ENCODE assay signal across 25 cellular contexts in genomic region chr6:131001945-131002661, GRCh38.
DNase-seq lines count a peak whose midpoint lies in the region; ATAC-seq and TF ChIP-seq lines count a peak whose summit lies in the region.
"Had no signal": no experiment of that assay in that cellular context is flagged by ENCODE, and none has a peak within 500 bp of the region (broad histone marks: within the 10 kb centered on the region; RNA-seq: fewer than 3 reads in every experiment).

No MANE protein-coding gene starts in this region.

- ATAC-seq in heart left ventricle (peak in 2 of 4 donors; percentile 12 to 29), heart right ventricle (no peak), mucosa of descending colon (peak; percentile 48)
- ATAC-seq: SK-N-SH treated with all-trans-retinoic acid at 6 μM for 48 hours had no signal

- H3K9me3 ChIP-seq in heart left ventricle (peaks cover 0 to 6% (median 2%) of the 10 kb centered on the region in 12 donors), heart right ventricle (peaks cover 0 to 9% (median 1%) of the 10 kb centered on the region in 11 donors), mucosa of descending colon (peaks cover 2% of the 10 kb centered on the region), thymus (ENCODE audit: control insufficient read depth) (no peaks in the 10 kb centered on the region)
- H3K9me3 ChIP-seq: testis had no signal

- no peak overlapping the region for H3K27ac Mint-ChIP-seq in glutamatergic neuron (ENCODE audit: unreplicated experiment)
- H3K27ac Mint-ChIP-seq: activated CD4-positive, alpha-beta T cell treated with anti-CD3 and anti-CD28 coated beads, Interleukin-2, amount 10 ng/mL, durations not matched to agents 7 days and 5 days; activated naive CD4-positive, alpha-beta T cell treated with anti-CD3 and anti-CD28 coated beads, Interleukin-2, amount 50 U/mL, for 24 hours; activated T-cell treated with anti-CD3 and anti-CD28 coated beads, Interleukin-2, amount 50 U/mL, for 24 hours; CD14-positive monocyte; endodermal cell had no signal

- no peak for TF ChIP-seq POLR2A in heart left ventricle (IDR thresholded peaks at IDR 0.05)

- no peaks in the 10 kb centered on the region for H3K36me3 ChIP-seq in heart left ventricle
- no peaks in the 10 kb centered on the region for H3K36me3 ChIP-seq in heart right ventricle
- no peaks in the 10 kb centered on the region for H3K36me3 ChIP-seq in mucosa of descending colon (ENCODE audit: low read depth)
- no peaks in the 10 kb centered on the region for H3K36me3 ChIP-seq in thymus (ENCODE audit: control insufficient read depth, insufficient read depth)

- H3K9me3 Mint-ChIP-seq in glutamatergic neuron (ENCODE audit: unreplicated experiment): peaks cover 2% of the 10 kb centered on the region

- H3K27me3 Mint-ChIP-seq in glutamatergic neuron (ENCODE audit: unreplicated experiment): peaks cover 2% of the 10 kb centered on the region
- H3K27me3 Mint-ChIP-seq: activated CD4-positive, alpha-beta T cell treated with anti-CD3 and anti-CD28 coated beads, Interleukin-2, amount 10 ng/mL, durations not matched to agents 7 days and 5 days; activated naive CD4-positive, alpha-beta T cell treated with anti-CD3 and anti-CD28 coated beads, Interleukin-2, amount 50 U/mL, for 24 hours; activated T-cell treated with anti-CD3 and anti-CD28 coated beads, Interleukin-2, amount 50 U/mL, for 24 hours had no signal

- WGBS in heart left ventricle, 4 donors: 54 to 67% (median 57%) methylated on average over 8 of the region's 8 CpGs
- WGBS in heart right ventricle, 2 donors: 53 to 61% methylated on average over 8 of the region's 8 CpGs
- WGBS in thymus: 88% methylated on average over 8 of the region's 8 CpGs

- peaks cover 7% of the 10 kb centered on the region for H3K36me3 Mint-ChIP-seq in glutamatergic neuron (ENCODE audit: unreplicated experiment)

- H3K4me3 Mint-ChIP-seq in glutamatergic neuron (ENCODE audit: unreplicated experiment): no peak overlapping the region
- H3K4me3 Mint-ChIP-seq: activated CD4-positive, alpha-beta T cell treated with anti-CD3 and anti-CD28 coated beads, Interleukin-2, amount 10 ng/mL, durations not matched to agents 7 days and 5 days; activated naive CD4-positive, alpha-beta T cell treated with anti-CD3 and anti-CD28 coated beads, Interleukin-2, amount 50 U/mL, for 24 hours; activated T-cell treated with anti-CD3 and anti-CD28 coated beads, Interleukin-2, amount 50 U/mL, for 24 hours; CD14-positive monocyte; central memory CD8-positive, alpha-beta T cell; endodermal cell; nephron progenitor cell had no signal

- H3K4me3 ChIP-seq in heart left ventricle: peak overlapping the region in 1 of 12 donors; percentile 32
- H3K4me3 ChIP-seq in heart right ventricle: no peak overlapping the region
- H3K4me3 ChIP-seq in cardiac fibroblast (replicated peaks in 1 of 2; ENCODE audit: low read depth in 2 of 2, low read length in 2 of 2): no peak overlapping the region
- H3K4me3 ChIP-seq in mucosa of descending colon: no peak overlapping the region
- H3K4me3 ChIP-seq in thymus (ENCODE audit: low read length): no peak overlapping the region
- H3K4me3 ChIP-seq: lung, testis had no signal

- H3K27ac ChIP-seq in heart left ventricle: peak overlapping the region in 7 of 12 donors; percentile 2 to 51 (median 33)
- peak overlapping the region in 4 of 10 donors; percentile 11 to 58 (median 32) for H3K27ac ChIP-seq in heart right ventricle
- peak overlapping the region; percentile 21 for H3K27ac ChIP-seq in thymus (ENCODE audit: low read depth)
- H3K27ac ChIP-seq: KMS-11 had no signal

- TF ChIP-seq CTCF in heart left ventricle (IDR thresholded peaks at IDR 0.05): no peak
- no peak for TF ChIP-seq CTCF in heart right ventricle (IDR thresholded peaks at IDR 0.05)
- TF ChIP-seq CTCF in cardiac fibroblast (IDR thresholded peaks at IDR 0.05; ENCODE audit: low read depth, low read length): no peak
- no peak for TF ChIP-seq CTCF in mucosa of descending colon (IDR thresholded peaks at IDR 0.05)
- no peak for TF ChIP-seq CTCF in glutamatergic neuron (IDR thresholded peaks at IDR 0.05; ENCODE audit: partially characterized antibody, unreplicated experiment)

- H3K27me3 ChIP-seq in heart left ventricle (no peaks in the 10 kb centered on the region), heart right ventricle (no peaks in the 10 kb centered on the region), thymus (ENCODE audit: control insufficient read depth, insufficient read depth) (no peaks in the 10 kb centered on the region)
- H3K27me3 ChIP-seq: testis had no signal

- peaks cover 0 to 64% (median 25%) of the 10 kb centered on the region in 12 donors for H3K4me1 ChIP-seq in heart left ventricle
- H3K4me1 ChIP-seq in heart right ventricle: peaks cover 0 to 82% (median 40%) of the 10 kb centered on the region in 9 donors
- no peaks in the 10 kb centered on the region for H3K4me1 ChIP-seq in mucosa of descending colon (ENCODE audit: low read depth)
- no peaks in the 10 kb centered on the region for H3K4me1 ChIP-seq in thymus (ENCODE audit: control insufficient read depth, insufficient read depth, low read length)

- no peak for DNase-seq in heart left ventricle
- DNase-seq in heart right ventricle: no peak
- DNase-seq in cardiac fibroblast (ENCODE audit: low read depth in 2 of 2): peak; percentile 27 to 42
- DNase-seq in mucosa of descending colon: no peak
- no peak for DNase-seq in activated naive CD4-positive, alpha-beta T cell treated with anti-CD3 and anti-CD28 coated beads, Interleukin-2, amount 50 U/mL, for 16 hours
- no peak for DNase-seq in activated T-cell treated with anti-CD3 and anti-CD28 coated beads, Interleukin-2, amount 50 U/mL, for 1 hour
- DNase-seq in glutamatergic neuron: no peak
- DNase-seq: 8988T; activated CD4-positive, alpha-beta T cell treated with anti-CD3 and anti-CD28 coated beads, Interleukin-2, amount 10 ng/mL, durations not matched to agents 7 days and 5 days; activated T-cell treated with anti-CD3 and anti-CD28 coated beads, Interleukin-2, amount 50 U/mL, for 24 hours; DMS153; endodermal cell; foreskin fibroblast; NCI-H1092 treated with DMSO at 0.1 percent for 48 hours; NCI-H2107; nephron progenitor cell; stimulated activated CD4-positive, alpha-beta T cell treated with anti-CD3 and anti-CD28 coated beads, Interleukin-4, amount 100 ng/mL, for 1 hour; testis had no signal

- intact Hi-C loops in heart left ventricle (cut with DNase I): no loop called here
- intact Hi-C loops in heart right ventricle (cut with DNase I): loop anchor here in 1 of 10 donors (5.0 kb wide), 2 partner anchors 35 to 60 kb away; partner anchors contain the start of gene EPB41L2
- intact Hi-C loops in mucosa of descending colon (cut with DNase I, micrococcal nuclease): no loop called here

- peaks cover 11% of the 10 kb centered on the region for H3K4me1 Mint-ChIP-seq in glutamatergic neuron (ENCODE audit: low read depth, unreplicated experiment)
- H3K4me1 Mint-ChIP-seq: activated CD4-positive, alpha-beta T cell treated with anti-CD3 and anti-CD28 coated beads, Interleukin-2, amount 10 ng/mL, durations not matched to agents 7 days and 5 days; activated naive CD4-positive, alpha-beta T cell treated with anti-CD3 and anti-CD28 coated beads, Interleukin-2, amount 50 U/mL, for 24 hours; CD14-positive monocyte; central memory CD8-positive, alpha-beta T cell had no signal

Comparison
In these comparisons a context has a peak if more than half of its experiments do, and no peak if none do; other contexts are left out.
1. DNase-seq: peak in cardiac fibroblast (2 of 2); none in heart left ventricle (0 of 5), heart right ventricle (0 of 2), mucosa of descending colon (0 of 3), activated naive CD4-positive, alpha-beta T cell treated with anti-CD3 and anti-CD28 coated beads, Interleukin-2, amount 50 U/mL, for 16 hours (single experiment), activated T-cell treated with anti-CD3 and anti-CD28 coated beads, Interleukin-2, amount 50 U/mL, for 1 hour (single experiment) and glutamatergic neuron (single experiment).